In genomic region chr16:58211245-58211644, GRCh38 we compare ENCODE assay signal across 19 cellular contexts. TPM values are rescaled to one million over a fixed set of nuclear protein-coding genes. Genes with fewer than 3 reads are reported as not detected.
DNase-seq lines count a peak whose midpoint lies in the region; ATAC-seq, FAIRE-seq and TF ChIP-seq lines count a peak whose summit lies in the region.
"Had no signal": no experiment of that assay in that cellular context is flagged by ENCODE, and none has a peak within 500 bp of the region (broad histone marks: within the 10 kb centered on the region; RNA-seq: fewer than 3 reads in every experiment).

No MANE protein-coding gene starts in this region.

- no peak overlapping the region for H3K4ac ChIP-seq in mesendoderm (ENCODE audit: low read depth, low read length)

- H3K9ac ChIP-seq in mesendoderm (ENCODE audit: low read length) = no peak overlapping the region
- H3K9ac ChIP-seq: GM23248 had no signal

- H4K5ac ChIP-seq in mesendoderm (ENCODE audit: low read length) = no peak overlapping the region

- H3K79me2 ChIP-seq in mesendoderm (ENCODE audit: control insufficient read depth, insufficient read depth, low read length) = no peaks in the 10 kb centered on the region

- FAIRE-seq in bronchial epithelial cell (lab: Jason Lieb, UNC) = no peak
- FAIRE-seq: A204.1, D721Med, GM12878 had no signal

- H3K56ac ChIP-seq in mesendoderm (ENCODE audit: low read length) = no peak overlapping the region

- H2BK15ac ChIP-seq in mesendoderm (replicated peaks; ENCODE audit: low read depth) = no peak overlapping the region

- H3K4me3 ChIP-seq in bronchial epithelial cell (ENCODE audit: low read depth, low read length) = no peak overlapping the region
- H3K4me3 ChIP-seq in mesendoderm (ENCODE audit: low read length) = no peak overlapping the region
- H3K4me3 ChIP-seq: GM12878, GM23248, HAP-1 had no signal

- ATAC-seq in GM19397 (IDR thresholded peaks at IDR 0.05; ENCODE audit: unreplicated experiment) = no peak
- ATAC-seq: GM12878 had no signal

- H3K4me1 ChIP-seq in mesendoderm (ENCODE audit: control insufficient read depth, low read depth, low read length) = peaks cover 4% of the 10 kb centered on the region
- H3K4me1 ChIP-seq: Caco-2, HAP-1 had no signal

- H4K8ac ChIP-seq in mesendoderm (ENCODE audit: low read depth, low read length) = no peak overlapping the region

- no peak overlapping the region for H3K18ac ChIP-seq in mesendoderm (ENCODE audit: low read length)

- no peak overlapping the region for H3K27ac ChIP-seq in mesendoderm (ENCODE audit: low read depth, low read length)
- H3K27ac ChIP-seq: C4-2B, GM23248 had no signal

- H3K4me2 ChIP-seq in mesendoderm (ENCODE audit: low read length) = no peak overlapping the region

- no peak overlapping the region for H2BK5ac ChIP-seq in mesendoderm (ENCODE audit: low read length)

- no peaks in the 10 kb centered on the region for H3K79me1 ChIP-seq in mesendoderm (ENCODE audit: low read length)

- H3K27me3 ChIP-seq in bronchial epithelial cell (ENCODE audit: control insufficient read depth, insufficient read depth, low read length) (no peaks in the 10 kb centered on the region), mesendoderm (ENCODE audit: insufficient read depth, low read length, poor library complexity) (peaks cover 2% of the 10 kb centered on the region)

- DNase-seq in Daoy (ENCODE audit: low read depth) (peak; percentile 22), HT1080 (ENCODE audit: low read depth) (peak; percentile 76), bronchial epithelial cell (ENCODE audit: low read depth) (peak; percentile 74), mesendoderm (peak; percentile 40), germinal center (ENCODE audit: low spot score) (no peak)
- DNase-seq in stimulated activated CD4-positive, alpha-beta T cell treated with anti-CD3 and anti-CD28 coated beads, Interleukin-2, amount 100 ng/mL, for 24 hours = no peak
- DNase-seq: ACHN; AML-193; Caco-2; CD4-positive, alpha-beta T cell; DMS153; DMS79; GM23248 had no signal

- no peak overlapping the region for H3K23ac ChIP-seq in mesendoderm (ENCODE audit: low read length)

- H2BK120ac ChIP-seq in mesendoderm (ENCODE audit: low read depth, low read length) = no peak overlapping the region

- no peak for TF ChIP-seq CTCF in bronchial epithelial cell (IDR thresholded peaks at IDR 0.05; ENCODE audit: insufficient read depth, low read length, severe bottlenecking)

- H2AK5ac ChIP-seq in mesendoderm (ENCODE audit: low read length) = no peak overlapping the region

- H3K36me3 ChIP-seq in bronchial epithelial cell (ENCODE audit: control insufficient read depth, insufficient read depth, low read length) (no peaks in the 10 kb centered on the region), mesendoderm (ENCODE audit: control insufficient read depth, insufficient read depth, low read length) (no peaks in the 10 kb centered on the region)
- H3K36me3 ChIP-seq: HAP-1 had no signal

RNA-seq across cellular contexts. Expression of gene CSNK2A2, which starts 13.3 kb away (rescaled TPM):
- total RNA-seq in Daoy (2014; rRNA removed; shearing (Covaris generic)) = 16.1 and 17.8 TPM in 2 replicates
- 19.1 and 25.4 TPM in 2 replicates for total RNA-seq in HT1080 (2014; rRNA removed; shearing (Covaris generic))
- polyA plus RNA-seq in HT1080 (2015; cell fraction: cytosol; rRNA removed) = 49.8 and 70.3 TPM in 2 replicates
- polyA plus RNA-seq in HT1080 (2015; cell fraction: nucleus; rRNA removed) = 44.2 and 52.7 TPM in 2 replicates
- 30.6 and 35.5 TPM in 2 replicates for total RNA-seq in bronchial epithelial cell
- polyA plus RNA-seq in mesendoderm (2013, experiment 1 of 2) = 63.2 TPM
- 63.0 TPM for polyA plus RNA-seq in mesendoderm (2013, experiment 2 of 2)

Comparison
In these comparisons a context has a peak if more than half of its experiments do, and no peak if none do; other contexts are left out.
1. DNase-seq: peak in Daoy (single experiment), HT1080 (single experiment), bronchial epithelial cell (single experiment) and mesendoderm (single experiment); none in stimulated activated CD4-positive, alpha-beta T cell treated with anti-CD3 and anti-CD28 coated beads, Interleukin-2, amount 100 ng/mL, for 24 hours (0 of 2) and germinal center (single experiment).